ENCODE assay signal across 2 cellular contexts in the genomic region with DNA sequence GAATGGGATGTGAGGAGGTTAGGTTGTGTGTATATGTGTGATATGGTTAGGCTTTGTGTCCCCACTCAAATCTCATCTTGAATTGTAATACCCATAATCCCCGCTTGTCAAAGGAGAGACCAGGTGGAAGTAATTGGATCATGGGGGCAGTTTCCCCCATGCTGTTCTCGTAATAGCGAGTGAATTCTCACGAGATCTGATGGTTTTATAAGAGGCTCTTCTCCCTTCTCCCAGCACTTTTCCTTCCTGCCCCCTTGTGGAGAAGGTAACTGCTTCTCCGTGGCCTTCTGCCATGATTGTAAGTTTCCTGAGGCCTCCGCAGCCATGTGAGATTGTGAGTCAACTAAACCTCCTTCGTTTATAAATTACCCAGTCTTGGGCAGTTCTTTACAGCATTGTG.
TF ChIP-seq lines count a peak whose summit lies in the region.

No MANE protein-coding gene starts in this region.

TF ChIP-seq in A549, 52 proteins besides CTCF, POLR2A, EP300 and RAD21 (continued from another document):
- TF ChIP-seq CHD4 (IDR thresholded peaks at IDR 0.05; ENCODE audit: borderline replicate concordance) (no peak), ZNF302 (CRISPR knock-in tag; IDR thresholded peaks at IDR 0.05) (no peak), HEYL (CRISPR knock-in tag; IDR thresholded peaks at IDR 0.05) (no peak), ZC3H11A (IDR thresholded peaks at IDR 0.05) (no peak), RNF2 (IDR thresholded peaks at IDR 0.05; ENCODE audit: borderline replicate concordance, low read depth) (no peak), CBX8 (IDR thresholded peaks at IDR 0.05) (no peak), BHLHE40 (IDR thresholded peaks at IDR 0.05; ENCODE audit: low read depth, low read length) (no peak), EHMT2 (IDR thresholded peaks at IDR 0.05; ENCODE audit: low read depth) (no peak), RFX5 (IDR thresholded peaks at IDR 0.05) (no peak), NR3C1 (IDR thresholded peaks at IDR 0.05) (no peak), GATA3 (IDR thresholded peaks at IDR 0.05; ENCODE audit: borderline replicate concordance) (no peak), HOXA7 (CRISPR knock-in tag; IDR thresholded peaks at IDR 0.05) (no peak), PHF8 (IDR thresholded peaks at IDR 0.05; ENCODE audit: borderline replicate concordance, low read depth) (no peak)
- TF ChIP-seq, protein P1, sequence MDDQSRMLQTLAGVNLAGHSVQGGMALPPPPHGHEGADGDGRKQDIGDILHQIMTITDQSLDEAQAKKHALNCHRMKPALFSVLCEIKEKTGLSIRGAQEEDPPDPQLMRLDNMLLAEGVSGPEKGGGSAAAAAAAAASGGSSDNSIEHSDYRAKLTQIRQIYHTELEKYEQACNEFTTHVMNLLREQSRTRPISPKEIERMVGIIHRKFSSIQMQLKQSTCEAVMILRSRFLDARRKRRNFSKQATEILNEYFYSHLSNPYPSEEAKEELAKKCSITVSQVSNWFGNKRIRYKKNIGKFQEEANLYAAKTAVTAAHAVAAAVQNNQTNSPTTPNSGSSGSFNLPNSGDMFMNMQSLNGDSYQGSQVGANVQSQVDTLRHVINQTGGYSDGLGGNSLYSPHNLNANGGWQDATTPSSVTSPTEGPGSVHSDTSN (IDR thresholded peaks at IDR 0.05): no peak
- TF ChIP-seq, protein P2, sequence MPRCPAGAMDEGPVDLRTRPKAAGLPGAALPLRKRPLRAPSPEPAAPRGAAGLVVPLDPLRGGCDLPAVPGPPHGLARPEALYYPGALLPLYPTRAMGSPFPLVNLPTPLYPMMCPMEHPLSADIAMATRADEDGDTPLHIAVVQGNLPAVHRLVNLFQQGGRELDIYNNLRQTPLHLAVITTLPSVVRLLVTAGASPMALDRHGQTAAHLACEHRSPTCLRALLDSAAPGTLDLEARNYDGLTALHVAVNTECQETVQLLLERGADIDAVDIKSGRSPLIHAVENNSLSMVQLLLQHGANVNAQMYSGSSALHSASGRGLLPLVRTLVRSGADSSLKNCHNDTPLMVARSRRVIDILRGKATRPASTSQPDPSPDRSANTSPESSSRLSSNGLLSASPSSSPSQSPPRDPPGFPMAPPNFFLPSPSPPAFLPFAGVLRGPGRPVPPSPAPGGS (IDR thresholded peaks at IDR 0.05): no peak
- TF ChIP-seq, protein P3, sequence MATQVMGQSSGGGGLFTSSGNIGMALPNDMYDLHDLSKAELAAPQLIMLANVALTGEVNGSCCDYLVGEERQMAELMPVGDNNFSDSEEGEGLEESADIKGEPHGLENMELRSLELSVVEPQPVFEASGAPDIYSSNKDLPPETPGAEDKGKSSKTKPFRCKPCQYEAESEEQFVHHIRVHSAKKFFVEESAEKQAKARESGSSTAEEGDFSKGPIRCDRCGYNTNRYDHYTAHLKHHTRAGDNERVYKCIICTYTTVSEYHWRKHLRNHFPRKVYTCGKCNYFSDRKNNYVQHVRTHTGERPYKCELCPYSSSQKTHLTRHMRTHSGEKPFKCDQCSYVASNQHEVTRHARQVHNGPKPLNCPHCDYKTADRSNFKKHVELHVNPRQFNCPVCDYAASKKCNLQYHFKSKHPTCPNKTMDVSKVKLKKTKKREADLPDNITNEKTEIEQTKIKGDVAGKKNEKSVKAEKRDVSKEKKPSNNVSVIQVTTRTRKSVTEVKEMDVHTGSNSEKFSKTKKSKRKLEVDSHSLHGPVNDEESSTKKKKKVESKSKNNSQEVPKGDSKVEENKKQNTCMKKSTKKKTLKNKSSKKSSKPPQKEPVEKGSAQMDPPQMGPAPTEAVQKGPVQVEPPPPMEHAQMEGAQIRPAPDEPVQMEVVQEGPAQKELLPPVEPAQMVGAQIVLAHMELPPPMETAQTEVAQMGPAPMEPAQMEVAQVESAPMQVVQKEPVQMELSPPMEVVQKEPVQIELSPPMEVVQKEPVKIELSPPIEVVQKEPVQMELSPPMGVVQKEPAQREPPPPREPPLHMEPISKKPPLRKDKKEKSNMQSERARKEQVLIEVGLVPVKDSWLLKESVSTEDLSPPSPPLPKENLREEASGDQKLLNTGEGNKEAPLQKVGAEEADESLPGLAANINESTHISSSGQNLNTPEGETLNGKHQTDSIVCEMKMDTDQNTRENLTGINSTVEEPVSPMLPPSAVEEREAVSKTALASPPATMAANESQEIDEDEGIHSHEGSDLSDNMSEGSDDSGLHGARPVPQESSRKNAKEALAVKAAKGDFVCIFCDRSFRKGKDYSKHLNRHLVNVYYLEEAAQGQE (IDR thresholded peaks at IDR 0.05): no peak
- TF ChIP-seq, protein P4, sequence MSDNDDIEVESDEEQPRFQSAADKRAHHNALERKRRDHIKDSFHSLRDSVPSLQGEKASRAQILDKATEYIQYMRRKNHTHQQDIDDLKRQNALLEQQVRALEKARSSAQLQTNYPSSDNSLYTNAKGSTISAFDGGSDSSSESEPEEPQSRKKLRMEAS (IDR thresholded peaks at IDR 0.05): no peak

TF ChIP-seq in GM23338, 12 proteins besides CTCF, POLR2A, EP300 and RAD21:
- TF ChIP-seq, protein P3 (IDR thresholded peaks at IDR 0.05; ENCODE audit: unreplicated experiment): no peak
- TF ChIP-seq STAT1 (IDR thresholded peaks at IDR 0.05; ENCODE audit: unreplicated experiment) (no peak), EZH2 (IDR thresholded peaks at IDR 0.05; ENCODE audit: low read depth, unreplicated experiment) (no peak), ZNF114 (CRISPR knock-in tag; IDR thresholded peaks at IDR 0.05) (no peak), NANOG (IDR thresholded peaks at IDR 0.05; ENCODE audit: borderline replicate concordance) (no peak), EZH2phosphoT487 (IDR thresholded peaks at IDR 0.05; ENCODE audit: unreplicated experiment) (no peak), CREB1 (CRISPR knock-in tag; IDR thresholded peaks at IDR 0.05; ENCODE audit: low read depth) (no peak), POLR2AphosphoS5 (IDR thresholded peaks at IDR 0.05; ENCODE audit: low read depth) (no peak), ZNF331 (CRISPR knock-in tag; IDR thresholded peaks at IDR 0.05; ENCODE audit: low read depth) (no peak), JUNB (IDR thresholded peaks at IDR 0.05; ENCODE audit: unreplicated experiment) (no peak)
- TF ChIP-seq, protein P5, sequence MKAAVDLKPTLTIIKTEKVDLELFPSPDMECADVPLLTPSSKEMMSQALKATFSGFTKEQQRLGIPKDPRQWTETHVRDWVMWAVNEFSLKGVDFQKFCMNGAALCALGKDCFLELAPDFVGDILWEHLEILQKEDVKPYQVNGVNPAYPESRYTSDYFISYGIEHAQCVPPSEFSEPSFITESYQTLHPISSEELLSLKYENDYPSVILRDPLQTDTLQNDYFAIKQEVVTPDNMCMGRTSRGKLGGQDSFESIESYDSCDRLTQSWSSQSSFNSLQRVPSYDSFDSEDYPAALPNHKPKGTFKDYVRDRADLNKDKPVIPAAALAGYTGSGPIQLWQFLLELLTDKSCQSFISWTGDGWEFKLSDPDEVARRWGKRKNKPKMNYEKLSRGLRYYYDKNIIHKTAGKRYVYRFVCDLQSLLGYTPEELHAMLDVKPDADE (IDR thresholded peaks at IDR 0.05): no peak
- TF ChIP-seq, protein P6, sequence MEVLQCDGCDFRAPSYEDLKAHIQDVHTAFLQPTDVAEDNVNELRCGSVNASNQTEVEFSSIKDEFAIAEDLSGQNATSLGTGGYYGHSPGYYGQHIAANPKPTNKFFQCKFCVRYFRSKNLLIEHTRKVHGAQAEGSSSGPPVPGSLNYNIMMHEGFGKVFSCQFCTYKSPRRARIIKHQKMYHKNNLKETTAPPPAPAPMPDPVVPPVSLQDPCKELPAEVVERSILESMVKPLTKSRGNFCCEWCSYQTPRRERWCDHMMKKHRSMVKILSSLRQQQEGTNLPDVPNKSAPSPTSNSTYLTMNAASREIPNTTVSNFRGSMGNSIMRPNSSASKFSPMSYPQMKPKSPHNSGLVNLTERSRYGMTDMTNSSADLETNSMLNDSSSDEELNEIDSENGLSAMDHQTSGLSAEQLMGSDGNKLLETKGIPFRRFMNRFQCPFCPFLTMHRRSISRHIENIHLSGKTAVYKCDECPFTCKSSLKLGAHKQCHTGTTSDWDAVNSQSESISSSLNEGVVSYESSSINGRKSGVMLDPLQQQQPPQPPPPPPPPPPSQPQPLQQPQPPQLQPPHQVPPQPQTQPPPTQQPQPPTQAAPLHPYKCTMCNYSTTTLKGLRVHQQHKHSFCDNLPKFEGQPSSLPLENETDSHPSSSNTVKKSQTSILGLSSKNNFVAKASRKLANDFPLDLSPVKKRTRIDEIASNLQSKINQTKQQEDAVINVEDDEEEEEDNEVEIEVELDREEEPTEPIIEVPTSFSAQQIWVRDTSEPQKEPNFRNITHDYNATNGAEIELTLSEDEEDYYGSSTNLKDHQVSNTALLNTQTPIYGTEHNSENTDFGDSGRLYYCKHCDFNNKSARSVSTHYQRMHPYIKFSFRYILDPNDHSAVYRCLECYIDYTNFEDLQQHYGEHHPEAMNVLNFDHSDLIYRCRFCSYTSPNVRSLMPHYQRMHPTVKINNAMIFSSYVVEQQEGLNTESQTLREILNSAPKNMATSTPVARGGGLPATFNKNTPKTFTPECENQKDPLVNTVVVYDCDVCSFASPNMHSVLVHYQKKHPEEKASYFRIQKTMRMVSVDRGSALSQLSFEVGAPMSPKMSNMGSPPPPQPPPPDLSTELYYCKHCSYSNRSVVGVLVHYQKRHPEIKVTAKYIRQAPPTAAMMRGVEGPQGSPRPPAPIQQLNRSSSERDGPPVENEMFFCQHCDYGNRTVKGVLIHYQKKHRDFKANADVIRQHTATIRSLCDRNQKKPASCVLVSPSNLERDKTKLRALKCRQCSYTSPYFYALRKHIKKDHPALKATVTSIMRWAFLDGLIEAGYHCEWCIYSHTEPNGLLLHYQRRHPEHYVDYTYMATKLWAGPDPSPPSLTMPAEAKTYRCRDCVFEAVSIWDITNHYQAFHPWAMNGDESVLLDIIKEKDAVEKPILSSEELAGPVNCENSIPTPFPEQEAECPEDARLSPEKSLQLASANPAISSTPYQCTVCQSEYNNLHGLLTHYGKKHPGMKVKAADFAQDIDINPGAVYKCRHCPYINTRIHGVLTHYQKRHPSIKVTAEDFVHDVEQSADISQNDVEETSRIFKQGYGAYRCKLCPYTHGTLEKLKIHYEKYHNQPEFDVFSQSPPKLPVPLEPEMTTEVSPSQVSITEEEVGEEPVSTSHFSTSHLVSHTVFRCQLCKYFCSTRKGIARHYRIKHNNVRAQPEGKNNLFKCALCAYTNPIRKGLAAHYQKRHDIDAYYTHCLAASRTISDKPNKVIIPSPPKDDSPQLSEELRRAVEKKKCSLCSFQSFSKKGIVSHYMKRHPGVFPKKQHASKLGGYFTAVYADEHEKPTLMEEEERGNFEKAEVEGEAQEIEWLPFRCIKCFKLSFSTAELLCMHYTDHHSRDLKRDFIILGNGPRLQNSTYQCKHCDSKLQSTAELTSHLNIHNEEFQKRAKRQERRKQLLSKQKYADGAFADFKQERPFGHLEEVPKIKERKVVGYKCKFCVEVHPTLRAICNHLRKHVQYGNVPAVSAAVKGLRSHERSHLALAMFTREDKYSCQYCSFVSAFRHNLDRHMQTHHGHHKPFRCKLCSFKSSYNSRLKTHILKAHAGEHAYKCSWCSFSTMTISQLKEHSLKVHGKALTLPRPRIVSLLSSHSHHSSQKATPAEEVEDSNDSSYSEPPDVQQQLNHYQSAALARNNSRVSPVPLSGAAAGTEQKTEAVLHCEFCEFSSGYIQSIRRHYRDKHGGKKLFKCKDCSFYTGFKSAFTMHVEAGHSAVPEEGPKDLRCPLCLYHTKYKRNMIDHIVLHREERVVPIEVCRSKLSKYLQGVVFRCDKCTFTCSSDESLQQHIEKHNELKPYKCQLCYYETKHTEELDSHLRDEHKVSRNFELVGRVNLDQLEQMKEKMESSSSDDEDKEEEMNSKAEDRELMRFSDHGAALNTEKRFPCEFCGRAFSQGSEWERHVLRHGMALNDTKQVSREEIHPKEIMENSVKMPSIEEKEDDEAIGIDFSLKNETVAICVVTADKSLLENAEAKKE (CRISPR knock-in tag; IDR thresholded peaks at IDR 0.05): no peak
